In genomic region chr10:28541695-28542365, GRCh38 we compare ENCODE assay signal across 14 cellular contexts. TPM values are rescaled to one million over a fixed set of nuclear protein-coding genes. Genes with fewer than 3 reads are reported as not detected.
DNase-seq lines count a peak whose midpoint lies in the region; ATAC-seq, FAIRE-seq and TF ChIP-seq lines count a peak whose summit lies in the region.
"Had no signal": no experiment of that assay in that cellular context is flagged by ENCODE, and none has a peak within 500 bp of the region (broad histone marks: within the 10 kb centered on the region; RNA-seq: fewer than 3 reads in every experiment).

No MANE protein-coding gene starts in this region.

- no peak overlapping the region for H3K4me3 Mint-ChIP-seq in activated T-helper 2 cell treated with anti-CD3 and anti-CD28 coated beads, Interferon-gamma antibody, Interleukin-2, Interleukin-4, amounts not matched to agents 10 μg/mL and 5 μg/mL and 100 μg/mL, durations not matched to agents 14 hours and 24 hours and 36 hours (ENCODE audit: low read depth)

- H3K27me3 ChIP-seq in BE2C: no peaks in the 10 kb centered on the region
- H3K27me3 ChIP-seq in SJCRH30: no peaks in the 10 kb centered on the region

- H3K4me3 ChIP-seq in BE2C (ENCODE audit: low read depth, low read length) (no peak overlapping the region), SJCRH30 (no peak overlapping the region)

- no peaks in the 10 kb centered on the region for H3K9me3 ChIP-seq in BE2C
- H3K9me3 ChIP-seq in SJCRH30 (replicated peaks): no peaks in the 10 kb centered on the region
- H3K9me3 ChIP-seq: Caco-2 had no signal

- H3K36me3 Mint-ChIP-seq in activated T-helper 2 cell treated with anti-CD3 and anti-CD28 coated beads, Interferon-gamma antibody, Interleukin-2, Interleukin-4, amounts not matched to agents 10 μg/mL and 5 μg/mL and 100 μg/mL, durations not matched to agents 14 hours and 24 hours and 36 hours (ENCODE audit: low read depth): peaks cover 68% of the 10 kb centered on the region

- TF ChIP-seq CTCF in BE2C (IDR thresholded peaks at IDR 0.05; ENCODE audit: low read depth, low read length): peak; percentile 32

- peaks cover 33% of the 10 kb centered on the region for H3K4me1 Mint-ChIP-seq in activated T-helper 2 cell treated with anti-CD3 and anti-CD28 coated beads, Interferon-gamma antibody, Interleukin-2, Interleukin-4, amounts not matched to agents 10 μg/mL and 5 μg/mL and 100 μg/mL, durations not matched to agents 14 hours and 24 hours and 36 hours (ENCODE audit: low read depth)

- no peak for TF ChIP-seq POLR2A in GM12891 (IDR thresholded peaks at IDR 0.05; ENCODE audit: low read depth, low read length)

- FAIRE-seq in GM12891 (lab: Jason Lieb, UNC): peak; percentile 41
- FAIRE-seq: bronchial epithelial cell had no signal

- peak overlapping the region; percentile 9 for H3K27ac Mint-ChIP-seq in activated T-helper 2 cell treated with anti-CD3 and anti-CD28 coated beads, Interferon-gamma antibody, Interleukin-2, Interleukin-4, amounts not matched to agents 10 μg/mL and 5 μg/mL and 100 μg/mL, durations not matched to agents 14 hours and 24 hours and 36 hours

- H3K27ac ChIP-seq in SJCRH30: no peak overlapping the region

- no peaks in the 10 kb centered on the region for H3K9me3 Mint-ChIP-seq in activated T-helper 2 cell treated with anti-CD3 and anti-CD28 coated beads, Interferon-gamma antibody, Interleukin-2, Interleukin-4, amounts not matched to agents 10 μg/mL and 5 μg/mL and 100 μg/mL, durations not matched to agents 14 hours and 24 hours and 36 hours

- H3K27me3 Mint-ChIP-seq in activated T-helper 2 cell treated with anti-CD3 and anti-CD28 coated beads, Interferon-gamma antibody, Interleukin-2, Interleukin-4, amounts not matched to agents 10 μg/mL and 5 μg/mL and 100 μg/mL, durations not matched to agents 14 hours and 24 hours and 36 hours (ENCODE audit: low read depth): no peaks in the 10 kb centered on the region

- intact Hi-C loops in activated T-helper 2 cell treated with anti-CD3 and anti-CD28 coated beads, Interferon-gamma antibody, Interleukin-2, Interleukin-4, amounts not matched to agents 10 μg/mL and 5 μg/mL and 100 μg/mL, durations not matched to agents 14 hours and 24 hours and 36 hours (cut with micrococcal nuclease): no loop called here

- H3K4me1 ChIP-seq in BE2C (no peaks in the 10 kb centered on the region), SJCRH30 (no peaks in the 10 kb centered on the region)

- ATAC-seq in GM18511 (IDR thresholded peaks at IDR 0.05; ENCODE audit: unreplicated experiment) (no peak), HG02610 (IDR thresholded peaks at IDR 0.05; ENCODE audit: unreplicated experiment) (no peak)

- DNase-seq in BE2C (no peak), GM12891 (ENCODE audit: insufficient read length, low spot score) (no peak), medulla oblongata (ENCODE audit: extremely low spot score) (peak; percentile 27), SJCRH30 (no peak), NCI-H524 treated with DMSO at 0.1 percent for 48 hours (lab: John Stamatoyannopoulos, UW) (no peak)
- no peak for DNase-seq in activated T-helper 2 cell treated with anti-CD3 and anti-CD28 coated beads, Interferon-gamma antibody, Interleukin-2, Interleukin-4, amounts not matched to agents 10 μg/mL and 5 μg/mL and 100 μg/mL, durations not matched to agents 14 hours and 24 hours and 36 hours (ENCODE audit: low spot score)
- DNase-seq: activated CD8-positive, alpha-beta memory T cell treated with anti-CD3 and anti-CD28 coated beads, Interleukin-2, amount 50 U/mL, for 48 hours; Caco-2; NCI-H2081 treated with DMSO at 0.1 percent for 48 hours; OCI-M1; T1000 had no signal

- H3K36me3 ChIP-seq in BE2C: peaks cover 75% of the 10 kb centered on the region
- H3K36me3 ChIP-seq in SJCRH30: peaks cover 85% of the 10 kb centered on the region

TF ChIP-seq in GM12891, 5 proteins besides CTCF, POLR2A, EP300 and RAD21:
- TF ChIP-seq PAX5 (IDR thresholded peaks at IDR 0.05; ENCODE audit: insufficient read depth, low read length, severe bottlenecking) (no peak), POU2F2 (IDR thresholded peaks at IDR 0.05; ENCODE audit: low read depth, low read length) (no peak), SPI1 (IDR thresholded peaks at IDR 0.05; ENCODE audit: low read depth, low read length) (no peak), TAF1 (IDR thresholded peaks at IDR 0.05; ENCODE audit: low read depth, low read length) (no peak)

RNA-seq across cellular contexts. Expression of gene WAC, which starts 8.9 kb away (rescaled TPM):
- 80.8 TPM for polyA plus RNA-seq in BE2C (2012; ENCODE audit: insufficient read depth, insufficient read length, low read depth)
- 51.8 TPM for polyA plus RNA-seq in GM12891 (2012; ENCODE audit: low read depth, missing spikeins)
- total RNA-seq in activated T-helper 2 cell treated with anti-CD3 and anti-CD28 coated beads, Interferon-gamma antibody, Interleukin-2, Interleukin-4, amounts not matched to agents 10 μg/mL and 5 μg/mL and 100 μg/mL, durations not matched to agents 14 hours and 24 hours and 36 hours: 126 and 130 TPM in 2 replicates
- total RNA-seq in SJCRH30 (2014; rRNA removed; shearing (Covaris generic)): 121 and 142 TPM in 2 replicates
